13 cellular contexts compared by ENCODE assay signal in genomic region chr11:111427471-111427912, GRCh38. TPM values are rescaled to one million over a fixed set of nuclear protein-coding genes. Genes with fewer than 3 reads are reported as not detected.
DNase-seq lines count a peak whose midpoint lies in the region; ATAC-seq, FAIRE-seq and TF ChIP-seq lines count a peak whose summit lies in the region.
"Had no signal": no experiment of that assay in that cellular context is flagged by ENCODE, and none has a peak within 500 bp of the region (broad histone marks: within the 10 kb centered on the region; RNA-seq: fewer than 3 reads in every experiment).

No MANE protein-coding gene starts in this region.

- no TSS peak for BruUV-seq in HepG2 (replicated peaks; lab: Mats Ljungman, UMichigan)

- TF ChIP-seq EP300 in HepG2 (IDR thresholded peaks at IDR 0.05; ENCODE audit: low read depth in 2 of 2, low read length in 2 of 2) = no peak
- no peak for TF ChIP-seq EP300 in HepG2 (CRISPR knock-in tag; IDR thresholded peaks at IDR 0.05; ENCODE audit: borderline replicate concordance)

- H3K79me2 ChIP-seq in HepG2 (ENCODE audit: insufficient read depth, low read length) = no peaks in the 10 kb centered on the region

- H3K27me3 ChIP-seq in HepG2 (ENCODE audit: control insufficient read depth in 1 of 2, insufficient read depth in 2 of 2, low read length in 2 of 2) (no peaks in the 10 kb centered on the region), right lobe of liver (no peaks in the 10 kb centered on the region), body of pancreas (no peaks in the 10 kb centered on the region)

- no peak for TF ChIP-seq RAD21 in HepG2 (CRISPR knock-in tag; IDR thresholded peaks at IDR 0.05)

- in situ Hi-C loops in HepG2 (cut with HindIII; ENCODE audit: extremely low pct_ligation_motif_present, low pct_unique_long_range_greater_than_20kb) = no loop called here

- H3K4me3 ChIP-seq in HepG2 (replicated peaks in 1 of 3; ENCODE audit: insufficient read depth in 1 of 3, low read depth in 2 of 3, low read length in 3 of 3) = no peak overlapping the region
- H3K4me3 ChIP-seq in right lobe of liver = no peak overlapping the region
- no peak overlapping the region for H3K4me3 ChIP-seq in body of pancreas
- H3K4me3 ChIP-seq: A549 had no signal

- POLR2A ChIA-PET in HepG2 (lab: Yijun Ruan, JAX) = interaction anchor here (1.0 kb wide), 2 partner anchors 16 to 73 kb away, joined by 3 read pairs; no protein-coding TSS in a partner anchor

- WGBS in HepG2 (ENCODE audit: low lambda C conversion rate) = 60% methylated on average over 4 of the region's 4 CpGs
- WGBS in right lobe of liver (ENCODE audit: insufficient coverage, low coverage, low lambda C conversion rate, missing lambda C conversion rate) = 37% methylated on average over 4 of the region's 4 CpGs
- WGBS in body of pancreas, 2 donors = 36 to 45% methylated on average over 4 of the region's 4 CpGs

- H3K9ac ChIP-seq in HepG2 (ENCODE audit: insufficient read depth, low read depth, low read length) = no peak overlapping the region

- no peaks in the 10 kb centered on the region for H4K20me1 ChIP-seq in HepG2 (ENCODE audit: insufficient read depth, low read length)

- H3K9me3 ChIP-seq in HepG2 (ENCODE audit: low read length) = no peaks in the 10 kb centered on the region
- no peaks in the 10 kb centered on the region for H3K9me3 ChIP-seq in right lobe of liver
- no peaks in the 10 kb centered on the region for H3K9me3 ChIP-seq in body of pancreas
- H3K9me3 ChIP-seq: A549 had no signal

- no peak overlapping the region for H3K4me2 ChIP-seq in HepG2 (ENCODE audit: low read depth, low read length)
- H3K4me2 ChIP-seq: A549 had no signal

- H3K27ac ChIP-seq in HepG2 (ENCODE audit: extremely low read length, insufficient read depth, low read length) (no peak overlapping the region), right lobe of liver (no peak overlapping the region), body of pancreas (no peak overlapping the region)
- H3K27ac ChIP-seq: A549 had no signal

- intact Hi-C loops in HepG2 (cut with micrococcal nuclease; ENCODE audit: unreplicated experiment) (no loop called here), right lobe of liver (cut with DNase I) (no loop called here), body of pancreas (cut with DNase I) (loop anchor here (5.0 kb wide), 1 partner anchor 145 kb away; no protein-coding TSS in a partner anchor), sciatic nerve (cut with DNase I) (loop anchor here (10.0 kb wide), 1 partner anchor 143 kb away; no protein-coding TSS in a partner anchor)

- no peak for TF ChIP-seq POLR2A in HepG2 (IDR thresholded peaks at IDR 0.05; ENCODE audit: insufficient read depth in 1 of 2, low read depth in 2 of 2, low read length in 2 of 2)
- no peak for TF ChIP-seq POLR2A in right lobe of liver (IDR thresholded peaks at IDR 0.05)
- TF ChIP-seq POLR2A in body of pancreas (IDR thresholded peaks at IDR 0.05) = no peak
- no peak for TF ChIP-seq POLR2A in GM18505 (IDR thresholded peaks at IDR 0.05; ENCODE audit: borderline replicate concordance, extremely low read depth, insufficient read depth, insufficient read length)

- peaks cover 47% of the 10 kb centered on the region for H3K4me1 ChIP-seq in HepG2 (ENCODE audit: insufficient read depth, low read length)
- H3K4me1 ChIP-seq in right lobe of liver = peaks cover 0 to 10% (median 0%) of the 10 kb centered on the region in 4 donors
- H3K4me1 ChIP-seq in body of pancreas = peaks cover 5% of the 10 kb centered on the region
- H3K4me1 ChIP-seq: A549 had no signal

- TF ChIP-seq CTCF in HepG2 (CRISPR knock-in tag; IDR thresholded peaks at IDR 0.05) (no peak), right lobe of liver (IDR thresholded peaks at IDR 0.05) (no peak), body of pancreas (IDR thresholded peaks at IDR 0.05) (no peak)

- CTCF ChIA-PET in HepG2 (lab: Yijun Ruan, JAX; ENCODE audit: low intra/inter-chr PET ratio, low total read pairs) = interaction anchor here (0.9 to 2.1 kb wide), 2 partner anchors 144 to 146 kb away, joined by 3 to 21 read pairs; no protein-coding TSS in a partner anchor

- no peak overlapping the region for H2AFZ ChIP-seq in HepG2 (ENCODE audit: low read length)

- no peak for ATAC-seq in HepG2
- ATAC-seq in right lobe of liver = no peak
- no peak for ATAC-seq in body of pancreas
- ATAC-seq in sciatic nerve = no peak
- ATAC-seq in GM18505 (IDR thresholded peaks at IDR 0.05; ENCODE audit: unreplicated experiment) = no peak
- ATAC-seq: A549; activated CD8-positive, alpha-beta T cell treated with anti-CD3 and anti-CD28 coated beads, Interleukin-2, amount 10 ng/mL, durations not matched to agents 7 days and 5 days; esophagus mucosa had no signal

- H3K36me3 ChIP-seq in HepG2 (replicated peaks in 1 of 2; ENCODE audit: control insufficient read depth in 1 of 2, insufficient read depth in 2 of 2, low read length in 2 of 2) (no peaks in the 10 kb centered on the region), right lobe of liver (no peaks in the 10 kb centered on the region), body of pancreas (replicated peaks in 1 of 2; ENCODE audit: insufficient read depth in 1 of 2, low read depth in 2 of 2) (no peaks in the 10 kb centered on the region)

- no peak for FAIRE-seq in HepG2 (lab: Jason Lieb, UNC)
- FAIRE-seq: A549 had no signal

- peak; percentile 13 for DNase-seq in HepG2 (ENCODE audit: low spot score)
- DNase-seq in right lobe of liver = no peak
- DNase-seq in NCI-H446 treated with DMSO at 0.1 percent for 48 hours (lab: John Stamatoyannopoulos, UW) = peak; percentile 73
- peak in 3 of 4 donors; percentile 33 to 50 (median 48) for DNase-seq in body of pancreas
- no peak for DNase-seq in activated CD4-positive, alpha-beta T cell treated with anti-CD3 and anti-CD28 coated beads for 4 hours
- DNase-seq in sciatic nerve (ENCODE audit: low spot score) = no peak
- no peak for DNase-seq in hepatic stellate cell (ENCODE audit: low spot score)
- DNase-seq: activated CD8-positive, alpha-beta T cell treated with anti-CD3 and anti-CD28 coated beads, Interleukin-2, amount 10 ng/mL, durations not matched to agents 7 days and 5 days; Right ventricle myocardium superior had no signal

TF ChIP-seq in HepG2, 621 proteins besides CTCF, POLR2A, EP300 and RAD21:
- TF ChIP-seq ZNF768 (CRISPR knock-in tag; IDR thresholded peaks at IDR 0.05) = no peak

RNA-seq across cellular contexts. Expression of gene POU2AF1, which starts 48.4 kb away (rescaled TPM):
- total RNA-seq in HepG2 (2016; rRNA removed; fragmentation: Illumina TruSeq; extraction: Trizol) (1.8 and 1.9 TPM in 2 replicates), right lobe of liver (1 to 10 TPM in 2 of 6 experiments, under 1 TPM in 4; 0.06 to 2.4 (median 0.63) TPM), body of pancreas (1 to 10 TPM in 1 of 2 donors, not detected in 1; 8.9 TPM), sciatic nerve (1.2 TPM)
- 0.40 and 0.53 TPM in 2 replicates for total RNA-seq in HepG2 (2016; cell fraction: cytosol; rRNA removed; fragmentation: Illumina TruSeq; extraction: Trizol; ENCODE audit: low read depth)
- total RNA-seq in HepG2 (2016; cell fraction: insoluble cytoplasmic fraction; rRNA removed; fragmentation: Illumina TruSeq; extraction: Trizol) = 1.0 and 1.1 TPM in 2 replicates
- total RNA-seq in HepG2 (2016; cell fraction: membrane; rRNA removed; fragmentation: Illumina TruSeq; extraction: Trizol) = 0.65 and 2.2 TPM in 2 replicates
- total RNA-seq in HepG2 (2016; cell fraction: nucleus; rRNA removed; fragmentation: Illumina TruSeq; extraction: Trizol) = 0.81 and 1.8 TPM in 2 replicates
- 3.6 and 5.3 TPM in 2 replicates for polyA plus RNA-seq in HepG2 (2011; rRNA removed)
- polyA plus RNA-seq in HepG2 (2011; cell fraction: cytosol; rRNA removed) = 3.0 and 3.2 TPM in 2 replicates
- 8.2 and 10.5 TPM in 2 replicates for polyA plus RNA-seq in HepG2 (2011; cell fraction: nucleus; rRNA removed)
- polyA plus RNA-seq in HepG2 (2012) = 4.9 and 6.1 TPM in 2 replicates
- polyA plus RNA-seq in HepG2 (2016; cell fraction: cytosol; fragmentation: Illumina TruSeq; extraction: Trizol; ENCODE audit: low read depth) = 0.52 and 0.81 TPM in 2 replicates
- 2.3 and 2.6 TPM in 2 replicates for polyA plus RNA-seq in HepG2 (2016; cell fraction: insoluble cytoplasmic fraction; fragmentation: Illumina TruSeq; extraction: Trizol; ENCODE audit: low read depth)
- polyA plus RNA-seq in HepG2 (2016; cell fraction: membrane; fragmentation: Illumina TruSeq; extraction: Trizol; ENCODE audit: low read depth) = 1.4 TPM in 2 replicates
- polyA plus RNA-seq in HepG2 (2016; cell fraction: nucleus; fragmentation: Illumina TruSeq; extraction: Trizol; ENCODE audit: insufficient read depth, low read depth) = 3.4 and 4.0 TPM in 2 replicates
- 0.28 and 3.3 TPM in 2 replicates for polyA minus RNA-seq in HepG2 (2011; rRNA and poly(A)+ RNA removed; ENCODE audit: low replicate concordance)
- polyA minus RNA-seq in HepG2 (2011; cell fraction: cytosol; rRNA and poly(A)+ RNA removed) = 3.1 and 3.6 TPM in 2 replicates
- polyA minus RNA-seq in HepG2 (2011; cell fraction: nucleus; rRNA and poly(A)+ RNA removed) = 4.1 and 5.3 TPM in 2 replicates
- total RNA-seq: osteocyte had no signal
- polyA plus RNA-seq: A549 had no signal

Comparison
In these comparisons a context has a peak if more than half of its experiments do, and no peak if none do; other contexts are left out.
1. DNase-seq: peak in HepG2 (single experiment), NCI-H446 treated with DMSO at 0.1 percent for 48 hours (single experiment) and body of pancreas (3 of 4); none in right lobe of liver (0 of 3), activated CD4-positive, alpha-beta T cell treated with anti-CD3 and anti-CD28 coated beads for 4 hours (0 of 2), sciatic nerve (single experiment) and hepatic stellate cell (single experiment).
2. intact Hi-C loops: an anchor here in body of pancreas (5.0 kb wide) and sciatic nerve (10.0 kb wide); none called in HepG2 and right lobe of liver.